In genomic region chr4:74543247-74543670, GRCh38 we compare ENCODE assay signal across 11 cellular contexts.
A peak's percentile ranks its signal among the peaks of the same experiment; 100 is the strongest.
DNase-seq lines count a peak whose midpoint lies in the region; ATAC-seq, FAIRE-seq and TF ChIP-seq lines count a peak whose summit lies in the region.
"Had no signal": no experiment of that assay in that cellular context is flagged by ENCODE, and none has a peak within 500 bp of the region (broad histone marks: within the 10 kb centered on the region; RNA-seq: fewer than 3 reads in every experiment).

No MANE protein-coding gene starts in this region.

- dilution Hi-C loops in endothelial cell of umbilical vein (cut with MboI; ENCODE audit: extremely low pct_ligation_motif_present, low sequenced_read_pairs), result loop anchor here (25.0 kb wide), 1 partner anchor 156 kb away; no protein-coding TSS in a partner anchor

- H3K79me2 ChIP-seq in endothelial cell of umbilical vein (ENCODE audit: control insufficient read depth, insufficient read depth, low read length), result no peaks in the 10 kb centered on the region

- peak; percentile 93 for FAIRE-seq in GM18507 (lab: Jason Lieb, UNC)
- FAIRE-seq in endothelial cell of umbilical vein (lab: Jason Lieb, UNC), result no peak

- intact Hi-C loops in endothelial cell of umbilical vein (cut with micrococcal nuclease), result no loop called here

- H3K9me1 ChIP-seq in endothelial cell of umbilical vein (replicated peaks; ENCODE audit: control insufficient read depth, extremely low read depth, insufficient read depth, low read length), result no peaks in the 10 kb centered on the region

- no peak overlapping the region for H3K9ac ChIP-seq in endothelial cell of umbilical vein (replicated peaks; ENCODE audit: extremely low read depth, insufficient read depth, low read length)

- DNase-seq in GM18507 (ENCODE audit: extremely low spot score, insufficient read length, low read depth) (peak; percentile 1), endothelial cell of umbilical vein (ENCODE audit: low read depth, low spot score) (no peak), DMS 273 (lab: John Stamatoyannopoulos, UW; ENCODE audit: unreplicated experiment) (no peak), amniotic stem cell (lab: John Stamatoyannopoulos, UW) (no peak), epidermal melanocyte (ENCODE audit: insufficient read length, low spot score) (no peak), NCI-H146 (lab: John Stamatoyannopoulos, UW) (no peak)
- DNase-seq: activated CD4-positive, alpha-beta T cell treated with anti-CD3 and anti-CD28 coated beads for 1 hour; effector memory CD8-positive, alpha-beta T cell; NCI-H1694 had no signal

- BruUV-seq in endothelial cell of umbilical vein (replicated peaks; lab: Mats Ljungman, UMichigan), result no TSS peak

- CTCF ChIA-PET in endothelial cell of umbilical vein (lab: Charles Lee), result interaction anchor here (0.9 to 3.6 kb wide), 5 partner anchors 10 to 128 kb away, joined by 4 to 18 read pairs (median 7); no protein-coding TSS in a partner anchor

- no peaks in the 10 kb centered on the region for H3K36me3 ChIP-seq in endothelial cell of umbilical vein (ENCODE audit: control insufficient read depth in 2 of 2, extremely low read depth in 1 of 2, insufficient read depth in 2 of 2, low read length in 2 of 2)

- H3K4me2 ChIP-seq in endothelial cell of umbilical vein (ENCODE audit: insufficient read depth, low read length), result no peak overlapping the region

- POLR2A ChIA-PET in endothelial cell of umbilical vein (lab: Charles Lee), result no interaction called here

- no peaks in the 10 kb centered on the region for H3K27me3 ChIP-seq in endothelial cell of umbilical vein (ENCODE audit: control insufficient read depth in 2 of 2, insufficient read depth in 2 of 2, low read length in 2 of 2)

- peaks cover 48% of the 10 kb centered on the region for H3K4me1 ChIP-seq in endothelial cell of umbilical vein (ENCODE audit: control insufficient read depth, extremely low read depth, insufficient read depth, low read length)

- H3K4me3 ChIP-seq in endothelial cell of umbilical vein (replicated peaks in 1 of 3; ENCODE audit: insufficient read depth in 1 of 3, low read depth in 1 of 3, low read length in 3 of 3), result no peak overlapping the region

- no peak overlapping the region for H3K27ac ChIP-seq in endothelial cell of umbilical vein (ENCODE audit: insufficient read depth, low read depth, low read length)

- no peaks in the 10 kb centered on the region for H4K20me1 ChIP-seq in endothelial cell of umbilical vein (replicated peaks; ENCODE audit: control insufficient read depth, extremely low read depth, insufficient read depth, low read length)

- peak overlapping the region; percentile 30 for H2AFZ ChIP-seq in endothelial cell of umbilical vein (ENCODE audit: low read depth, low read length)

- H3K9me3 ChIP-seq in endothelial cell of umbilical vein (replicated peaks; ENCODE audit: control insufficient read depth, insufficient read depth, low read length), result no peaks in the 10 kb centered on the region

- ATAC-seq in GM21619 (IDR thresholded peaks at IDR 0.05; ENCODE audit: unreplicated experiment) (peak; percentile 92), HG03469 (IDR thresholded peaks at IDR 0.05; ENCODE audit: unreplicated experiment) (peak; percentile 80)
- ATAC-seq: effector memory CD8-positive, alpha-beta T cell had no signal

- TF ChIP-seq POLR2A in endothelial cell of umbilical vein (IDR thresholded peaks at IDR 0.05; ENCODE audit: low read depth, low read length), result no peak

- no peak for TF ChIP-seq CTCF in endothelial cell of umbilical vein (IDR thresholded peaks at IDR 0.05; ENCODE audit: extremely low read depth in 1 of 2, insufficient read depth in 1 of 2, low read depth in 1 of 2, low read length in 2 of 2)

TF ChIP-seq in endothelial cell of umbilical vein, 7 proteins besides CTCF, POLR2A, EP300 and RAD21:
- TF ChIP-seq MAX (IDR thresholded peaks at IDR 0.05; ENCODE audit: insufficient read depth, insufficient read length) (no peak), MYC (IDR thresholded peaks at IDR 0.05; ENCODE audit: low read depth, low read length) (no peak), JUN (IDR thresholded peaks at IDR 0.05; ENCODE audit: borderline replicate concordance, insufficient read depth, insufficient read length, low read depth) (no peak), POLR2AphosphoS5 (IDR thresholded peaks at IDR 0.05; ENCODE audit: insufficient read depth, low read depth, low read length) (no peak), FOS (IDR thresholded peaks at IDR 0.05; ENCODE audit: borderline replicate concordance, insufficient read depth, low read length) (no peak), EZH2 (IDR thresholded peaks at IDR 0.05; ENCODE audit: borderline replicate concordance, low read depth, low read length, severe bottlenecking) (no peak), GATA2 (IDR thresholded peaks at IDR 0.05; ENCODE audit: insufficient read depth, insufficient read length, low read depth, low read length) (no peak)
TF ChIP-seq in endothelial cell of umbilical vein: peak in this region for 0.
